In genomic region chr16:67154578-67155304, GRCh38 we compare ENCODE assay signal across 1 cellular context.
TF ChIP-seq lines count a peak whose summit lies in the region.

No MANE protein-coding gene starts in this region.

TF ChIP-seq in endothelial cell of umbilical vein, 7 proteins besides CTCF, POLR2A, EP300 and RAD21 (continued from another document):
- no peak for TF ChIP-seq JUN (IDR thresholded peaks at IDR 0.05; ENCODE audit: borderline replicate concordance, insufficient read depth, insufficient read length, low read depth)
- TF ChIP-seq POLR2AphosphoS5 (IDR thresholded peaks at IDR 0.05; ENCODE audit: insufficient read depth, low read depth, low read length) = no peak
- no peak for TF ChIP-seq EZH2 (IDR thresholded peaks at IDR 0.05; ENCODE audit: borderline replicate concordance, low read depth, low read length, severe bottlenecking)
- TF ChIP-seq MYC (IDR thresholded peaks at IDR 0.05; ENCODE audit: low read depth, low read length) = no peak
TF ChIP-seq in endothelial cell of umbilical vein: peak in this region for 0.
